ENCODE assay signal across 21 cellular contexts in the genomic region with DNA sequence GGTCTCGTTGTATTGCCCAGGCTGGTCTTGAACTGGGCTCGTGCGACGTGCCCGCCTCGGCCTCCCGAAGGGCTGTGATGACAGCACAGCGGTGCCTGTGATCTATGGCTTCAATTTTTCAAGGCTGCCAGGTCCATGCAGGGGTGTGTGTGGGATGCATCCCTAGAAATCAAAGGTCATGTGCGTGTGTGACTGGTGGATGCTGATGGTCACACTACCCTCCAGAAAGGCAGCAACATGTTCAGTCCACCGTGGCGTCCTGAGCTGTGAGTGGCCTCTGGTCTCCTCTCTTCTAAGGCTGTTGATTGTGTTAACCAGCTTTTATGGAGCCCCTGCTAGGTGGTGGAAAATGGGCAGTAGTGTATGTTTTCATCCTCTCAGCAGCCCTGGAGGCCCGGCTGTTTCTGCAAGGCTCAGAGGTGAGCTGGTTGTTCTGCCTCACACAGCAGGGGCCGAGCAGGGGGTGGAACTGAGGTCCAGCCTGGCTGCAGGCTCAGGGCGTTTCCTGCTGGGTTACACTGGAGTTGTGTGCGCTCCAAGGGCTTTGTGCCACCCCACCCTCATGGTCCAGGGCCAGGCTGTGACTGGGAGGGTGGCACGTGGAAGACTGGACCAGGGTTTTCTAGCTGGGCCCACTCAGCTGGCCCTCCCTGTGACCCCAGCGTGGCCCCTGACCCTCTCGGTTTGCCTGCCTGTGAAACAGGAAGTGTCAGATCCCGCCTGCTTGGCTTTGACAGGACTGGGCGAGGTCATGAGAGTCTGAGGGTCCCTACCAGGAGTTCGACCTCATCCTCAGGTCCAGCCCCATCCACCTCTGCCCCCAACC. TPM values are rescaled to one million over a fixed set of nuclear protein-coding genes. Genes with fewer than 3 reads are reported as not detected.
DNase-seq lines count a peak whose midpoint lies in the region; ATAC-seq lines count a peak whose summit lies in the region.
"Had no signal": no experiment of that assay in that cellular context is flagged by ENCODE, and none has a peak within 500 bp of the region (broad histone marks: within the 10 kb centered on the region; RNA-seq: fewer than 3 reads in every experiment).

No MANE protein-coding gene starts in this region.

- H4K20me1 ChIP-seq in BLaER1 treated with 17β-estradiol and CSF1 and Interleukin-3, amounts not matched to agents 10 nM and 100 nM, result peaks cover 0 to 59% (median 9%) of the 10 kb centered on the region in 11 experiments; a peak in 10 of 22 replicates

- peak overlapping the region in 5 of 11 experiments; percentile 4 to 63 (median 14); a peak in 6 of 22 replicates for H3K9ac ChIP-seq in BLaER1 treated with 17β-estradiol and CSF1 and Interleukin-3, amounts not matched to agents 10 nM and 100 nM
- H3K9ac ChIP-seq in NT2/D1 (ENCODE audit: insufficient read length, low read depth), result peak overlapping the region; percentile 10

- H3K4me1 Mint-ChIP-seq in memory B cell (peaks cover 44% of the 10 kb centered on the region), T-helper 17 cell (peaks cover 8% of the 10 kb centered on the region)

- peak overlapping the region in 4 of 11 experiments; percentile 22 to 64 (median 53); a peak in 6 of 22 replicates for H3K27ac ChIP-seq in BLaER1 treated with 17β-estradiol and CSF1 and Interleukin-3, amounts not matched to agents 10 nM and 100 nM
- H3K27ac ChIP-seq: cardiac muscle cell, ovary, PC-9, skin epidermis, vagina had no signal

- H3K36me3 ChIP-seq in BLaER1 treated with 17β-estradiol and CSF1 and Interleukin-3, amounts not matched to agents 10 nM and 100 nM, result no peaks in the 10 kb centered on the region
- H3K36me3 ChIP-seq in H7 (replicated peaks; ENCODE audit: control insufficient read depth, insufficient read depth, low read length) (no peaks in the 10 kb centered on the region), NT2/D1 (ENCODE audit: insufficient read depth, insufficient read length, low read length) (no peaks in the 10 kb centered on the region)
- H3K36me3 ChIP-seq: cardiac muscle cell, ovary, vagina had no signal

- no peak for ATAC-seq in memory B cell (ENCODE audit: low read depth)
- ATAC-seq in sciatic nerve, result no peak
- no peak for ATAC-seq in T-helper 17 cell
- ATAC-seq: stimulated activated naive CD8-positive, alpha-beta T cell treated with anti-CD3 and anti-CD28 coated beads, Interleukin-15, Interleukin-2, amounts not matched to agents 100 U/mL and 50 U/mL, for 24 hours had no signal

- H3K27me3 ChIP-seq in BLaER1 treated with 17β-estradiol and CSF1 and Interleukin-3, amounts not matched to agents 10 nM and 100 nM, result peaks cover 0 to 28% (median 0%) of the 10 kb centered on the region in 11 experiments; a peak in 7 of 22 replicates
- H3K27me3 ChIP-seq in H7 (ENCODE audit: control insufficient read depth, insufficient read depth, low read length) (no peaks in the 10 kb centered on the region), NT2/D1 (ENCODE audit: insufficient read depth, insufficient read length) (no peaks in the 10 kb centered on the region)
- H3K27me3 ChIP-seq: cardiac muscle cell, ovary, vagina had no signal

- H3K4me3 Mint-ChIP-seq in memory B cell (peak overlapping the region; percentile 59), T-helper 17 cell (no peak overlapping the region)
- H3K4me3 Mint-ChIP-seq: endodermal cell had no signal

- H3K27ac Mint-ChIP-seq in memory B cell, result no peak overlapping the region
- H3K27ac Mint-ChIP-seq in T-helper 17 cell, result no peak overlapping the region
- H3K27ac Mint-ChIP-seq: endodermal cell had no signal

- peak; percentile 73 for DNase-seq in H7
- DNase-seq in NT2/D1 (ENCODE audit: low read depth, low spot score), result no peak
- DNase-seq in memory B cell (ENCODE audit: low spot score in 2 of 2), result no peak
- DNase-seq in sciatic nerve (ENCODE audit: low spot score), result no peak
- no peak for DNase-seq in T-helper 17 cell
- no peak for DNase-seq in AML-193 (lab: John Stamatoyannopoulos, UW)
- no peak for DNase-seq in NCI-H2081 (lab: John Stamatoyannopoulos, UW)
- DNase-seq: activated CD4-positive, alpha-beta T cell treated with anti-CD3 and anti-CD28 coated beads for 1 hour; activated T-cell treated with anti-CD3 and anti-CD28 coated beads for 4 hours; endodermal cell; foreskin melanocyte; mesenchymal stem cell; NCI-H1105; NCI-H226; ovary; stimulated activated naive CD8-positive, alpha-beta T cell treated with anti-CD3 and anti-CD28 coated beads, Interleukin-15, Interleukin-2, amounts not matched to agents 100 U/mL and 50 U/mL, for 24 hours had no signal

- peaks cover 22% of the 10 kb centered on the region for H3K27me3 Mint-ChIP-seq in memory B cell
- H3K27me3 Mint-ChIP-seq in T-helper 17 cell, result no peaks in the 10 kb centered on the region

- intact Hi-C loops in sciatic nerve (cut with DNase I), result no loop called here

- H3K4me2 ChIP-seq in BLaER1 treated with 17β-estradiol and CSF1 and Interleukin-3, amounts not matched to agents 10 nM and 100 nM, result peak overlapping the region; percentile 59 to 100 (median 80)
- H3K4me2 ChIP-seq: PC-9 had no signal

- no peaks in the 10 kb centered on the region for H3K36me3 Mint-ChIP-seq in memory B cell
- no peaks in the 10 kb centered on the region for H3K36me3 Mint-ChIP-seq in T-helper 17 cell (ENCODE audit: low read depth)

- H3K9me3 Mint-ChIP-seq in memory B cell, result no peaks in the 10 kb centered on the region
- H3K9me3 Mint-ChIP-seq: endodermal cell had no signal

- H3K4me3 ChIP-seq in BLaER1 treated with 17β-estradiol and CSF1 and Interleukin-3, amounts not matched to agents 10 nM and 100 nM, result no peak overlapping the region
- H3K4me3 ChIP-seq in H7 (ENCODE audit: insufficient read depth, low read depth, low read length), result no peak overlapping the region
- no peak overlapping the region for H3K4me3 ChIP-seq in NT2/D1 (ENCODE audit: insufficient read length, low read depth)
- H3K4me3 ChIP-seq: cardiac muscle cell, ovary, PC-9, skin epidermis, vagina had no signal

- peaks cover 45 to 100% (median 97%) of the 10 kb centered on the region in 10 experiments for H3K4me1 ChIP-seq in BLaER1 treated with 17β-estradiol and CSF1 and Interleukin-3, amounts not matched to agents 10 nM and 100 nM
- H3K4me1 ChIP-seq in NT2/D1 (ENCODE audit: insufficient read depth, insufficient read length), result peaks cover 14% of the 10 kb centered on the region
- H3K4me1 ChIP-seq: vagina had no signal

- no peaks in the 10 kb centered on the region for H3K9me3 ChIP-seq in BLaER1 treated with 17β-estradiol and CSF1 and Interleukin-3, amounts not matched to agents 10 nM and 100 nM (replicated peaks in 1 of 11)
- H3K9me3 ChIP-seq in NT2/D1 (ENCODE audit: insufficient read depth, low read length) (no peaks in the 10 kb centered on the region), T-helper 17 cell (ENCODE audit: control insufficient read depth, low read length, poor library complexity, severe bottlenecking) (no peaks in the 10 kb centered on the region)
- H3K9me3 ChIP-seq: ovary, vagina had no signal

RNA-seq across cellular contexts. Expression of a gene that starts 7.7 kb away (rescaled TPM):
- 2.1 and 3.2 TPM in 2 replicates for total RNA-seq in H7 (2014; rRNA removed; shearing (Covaris generic))
- not detected for total RNA-seq in sciatic nerve
- 1 to 10 TPM; 2.3 to 3.8 TPM for total RNA-seq in T-helper 17 cell
- total RNA-seq: vagina had no signal

RNA-seq across cellular contexts. Expression of a gene that starts 25.0 kb away (rescaled TPM):
- total RNA-seq in H7 (2014; rRNA removed; shearing (Covaris generic)), result 27.8 and 29.0 TPM in 2 replicates
- total RNA-seq in sciatic nerve (11.5 TPM), T-helper 17 cell (10 to 100 TPM; 16.5 to 19.2 TPM)

RNA-seq across cellular contexts. Expression of a gene that starts 29.0 kb away (rescaled TPM):
- total RNA-seq in H7 (2014; rRNA removed; shearing (Covaris generic)), result 6.5 and 8.9 TPM in 2 replicates
- total RNA-seq in sciatic nerve (9.1 TPM), T-helper 17 cell (1 to 10 TPM; 3.3 to 5.9 TPM)

RNA-seq across cellular contexts. Expression of a gene that starts 33.1 kb away (rescaled TPM):
- 39.4 and 45.1 TPM in 2 replicates for total RNA-seq in H7 (2014; rRNA removed; shearing (Covaris generic))
- total RNA-seq in sciatic nerve (94.6 TPM), T-helper 17 cell (10 to 100 TPM; 74.1 to 89.1 TPM)
